1 cellular context compared by ENCODE assay signal in the genomic region with DNA sequence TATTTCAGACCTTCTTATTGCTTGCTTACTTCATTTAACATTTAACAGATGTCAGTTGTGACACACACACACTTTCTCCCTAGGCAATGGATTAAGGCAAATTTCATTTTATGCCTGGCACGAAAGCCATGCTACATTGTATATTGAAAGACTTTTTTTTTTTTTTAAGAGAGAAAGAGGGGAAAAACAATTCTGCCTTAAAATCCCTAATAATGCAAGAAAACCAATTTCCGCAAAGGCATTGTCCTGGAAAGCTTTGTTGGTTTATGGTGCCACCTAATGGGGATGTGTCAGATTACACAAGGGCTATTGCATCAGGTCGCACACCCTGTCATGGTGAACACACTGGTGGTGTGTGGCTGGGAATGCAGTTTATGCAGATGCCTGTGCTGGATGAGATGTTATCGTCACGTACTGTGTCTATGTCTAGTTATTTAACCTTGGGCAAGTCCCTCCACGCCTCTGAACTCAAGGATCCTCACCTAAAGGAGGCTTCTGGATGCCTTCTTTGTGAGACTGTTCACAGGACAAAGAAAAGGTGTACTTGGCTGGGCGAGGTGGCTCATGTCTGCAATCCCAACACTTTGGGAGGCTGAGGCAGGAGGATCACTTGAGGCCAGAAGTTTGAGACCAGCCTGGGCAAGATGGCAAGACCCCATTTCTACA.
TF ChIP-seq lines count a peak whose summit lies in the region.

No MANE protein-coding gene starts in this region.

TF ChIP-seq in HEK293, 187 proteins besides CTCF, POLR2A, EP300 and RAD21 (continued from another document):
- TF ChIP-seq, protein P1, sequence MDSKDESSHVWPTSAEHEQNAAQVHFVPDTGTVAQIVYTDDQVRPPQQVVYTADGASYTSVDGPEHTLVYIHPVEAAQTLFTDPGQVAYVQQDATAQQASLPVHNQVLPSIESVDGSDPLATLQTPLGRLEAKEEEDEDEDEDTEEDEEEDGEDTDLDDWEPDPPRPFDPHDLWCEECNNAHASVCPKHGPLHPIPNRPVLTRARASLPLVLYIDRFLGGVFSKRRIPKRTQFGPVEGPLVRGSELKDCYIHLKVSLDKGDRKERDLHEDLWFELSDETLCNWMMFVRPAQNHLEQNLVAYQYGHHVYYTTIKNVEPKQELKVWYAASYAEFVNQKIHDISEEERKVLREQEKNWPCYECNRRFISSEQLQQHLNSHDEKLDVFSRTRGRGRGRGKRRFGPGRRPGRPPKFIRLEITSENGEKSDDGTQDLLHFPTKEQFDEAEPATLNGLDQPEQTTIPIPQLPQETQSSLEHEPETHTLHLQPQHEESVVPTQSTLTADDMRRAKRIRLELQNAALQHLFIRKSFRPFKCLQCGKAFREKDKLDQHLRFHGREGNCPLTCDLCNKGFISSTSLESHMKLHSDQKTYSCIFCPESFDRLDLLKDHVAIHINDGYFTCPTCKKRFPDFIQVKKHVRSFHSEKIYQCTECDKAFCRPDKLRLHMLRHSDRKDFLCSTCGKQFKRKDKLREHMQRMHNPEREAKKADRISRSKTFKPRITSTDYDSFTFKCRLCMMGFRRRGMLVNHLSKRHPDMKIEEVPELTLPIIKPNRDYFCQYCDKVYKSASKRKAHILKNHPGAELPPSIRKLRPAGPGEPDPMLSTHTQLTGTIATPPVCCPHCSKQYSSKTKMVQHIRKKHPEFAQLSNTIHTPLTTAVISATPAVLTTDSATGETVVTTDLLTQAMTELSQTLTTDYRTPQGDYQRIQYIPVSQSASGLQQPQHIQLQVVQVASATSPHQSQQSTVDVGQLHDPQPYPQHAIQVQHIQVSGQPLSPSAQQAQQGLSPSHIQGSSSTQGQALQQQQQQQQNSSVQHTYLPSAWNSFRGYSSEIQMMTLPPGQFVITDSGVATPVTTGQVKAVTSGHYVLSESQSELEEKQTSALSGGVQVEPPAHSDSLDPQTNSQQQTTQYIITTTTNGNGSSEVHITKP (tag by site-specific recombination; IDR thresholded peaks at IDR 0.05): peak; percentile 51; the same call in 1 of the 2 replicates
- TF ChIP-seq ZNF560 (tag by site-specific recombination; IDR thresholded peaks at IDR 0.05; ENCODE audit: borderline replicate concordance) (no peak), ZNF664 (tag by site-specific recombination; IDR thresholded peaks at IDR 0.05) (no peak)
- TF ChIP-seq, protein P2, sequence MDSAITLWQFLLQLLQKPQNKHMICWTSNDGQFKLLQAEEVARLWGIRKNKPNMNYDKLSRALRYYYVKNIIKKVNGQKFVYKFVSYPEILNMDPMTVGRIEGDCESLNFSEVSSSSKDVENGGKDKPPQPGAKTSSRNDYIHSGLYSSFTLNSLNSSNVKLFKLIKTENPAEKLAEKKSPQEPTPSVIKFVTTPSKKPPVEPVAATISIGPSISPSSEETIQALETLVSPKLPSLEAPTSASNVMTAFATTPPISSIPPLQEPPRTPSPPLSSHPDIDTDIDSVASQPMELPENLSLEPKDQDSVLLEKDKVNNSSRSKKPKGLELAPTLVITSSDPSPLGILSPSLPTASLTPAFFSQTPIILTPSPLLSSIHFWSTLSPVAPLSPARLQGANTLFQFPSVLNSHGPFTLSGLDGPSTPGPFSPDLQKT (IDR thresholded peaks at IDR 0.05; ENCODE audit: borderline replicate concordance, low read depth, low read length): no peak
